ENCODE assay signal across 26 cellular contexts in genomic region chr19:30207357-30207756, GRCh38.
"Had no signal": no experiment of that assay in that cellular context is flagged by ENCODE, and none has a peak within 500 bp of the region (broad histone marks: within the 10 kb centered on the region; RNA-seq: fewer than 3 reads in every experiment).

No MANE protein-coding gene starts in this region.

- ATAC-seq: activated T-cell treated with anti-CD3 and anti-CD28 coated beads, Interleukin-2, amount 50 U/mL, for 72 hours; T-helper 17 cell had no signal

- H3K9me3 ChIP-seq: MG63 had no signal

- H3K27ac ChIP-seq: brain microvascular endothelial cell, cardiac muscle cell, KMS-11 had no signal

- H3K4me3 ChIP-seq: cardiac muscle cell, MG63 had no signal

- H3K27me3 ChIP-seq: brain microvascular endothelial cell, cardiac muscle cell had no signal

- DNase-seq: activated B cell treated with CpG ODN at 0.5 μM for 24 hours; activated CD4-positive, alpha-beta memory T cell treated with anti-CD3 and anti-CD28 coated beads, Interleukin-2, amount 10 ng/mL, durations not matched to agents 7 days and 5 days; activated CD4-positive, alpha-beta T cell treated with anti-CD3 and anti-CD28 coated beads for 1 hour; activated CD4-positive, alpha-beta T cell treated with anti-CD3 and anti-CD28 coated beads, Interleukin-2, amount 10 ng/mL, durations not matched to agents 7 days and 5 days; activated CD8-positive, alpha-beta memory T cell treated with anti-CD3 and anti-CD28 coated beads, Interleukin-2, amount 50 U/mL, for 4 hours; activated gamma-delta T cell treated with Interleukin-2 at 50 U/mL for 16 hours; activated naive CD4-positive, alpha-beta T cell treated with anti-CD3 and anti-CD28 coated beads, Interleukin-2, amount 10 ng/mL, durations not matched to agents 7 days and 5 days; activated naive CD8-positive, alpha-beta T cell treated with anti-CD3 and anti-CD28 coated beads for 36 hours; activated T-cell treated with anti-CD3 and anti-CD28 coated beads, Interleukin-2, amount 50 U/mL, for 72 hours; brain microvascular endothelial cell; cerebellar nuclear complex; MG63; MV-4-11; NCI-H1092 treated with DMSO at 0.1 percent for 48 hours; NCI-H1417 treated with DMSO at 0.1 percent for 48 hours; NCI-H1694; NCI-H2029; NCI-H2107; NCI-H345; NCI-H510A; NCI-H69; SIG-M5; T-helper 17 cell; T-helper 9 cell had no signal

- H3K36me3 ChIP-seq: brain microvascular endothelial cell, cardiac muscle cell, MG63 had no signal
